In genomic region chr12:43836455-43836989, GRCh38 we compare ENCODE assay signal across 8 cellular contexts. TPM values are rescaled to one million over a fixed set of nuclear protein-coding genes. Genes with fewer than 3 reads are reported as not detected.
DNase-seq lines count a peak whose midpoint lies in the region; ATAC-seq, FAIRE-seq and TF ChIP-seq lines count a peak whose summit lies in the region.
"Had no signal": no experiment of that assay in that cellular context is flagged by ENCODE, and none has a peak within 500 bp of the region (broad histone marks: within the 10 kb centered on the region; RNA-seq: fewer than 3 reads in every experiment).

No MANE protein-coding gene starts in this region.

- TF ChIP-seq POLR2A in H54 (IDR thresholded peaks at IDR 0.05; ENCODE audit: low read depth, low read length): no peak
- TF ChIP-seq POLR2A in right lobe of liver (IDR thresholded peaks at IDR 0.05): no peak

- H3K27me3 ChIP-seq in right lobe of liver: no peaks in the 10 kb centered on the region
- H3K27me3 ChIP-seq in tibial artery: no peaks in the 10 kb centered on the region

- DNase-seq in H54 (ENCODE audit: insufficient read length, low spot score) (no peak), NCI-H526 (lab: John Stamatoyannopoulos, UW) (peak; percentile 47 to 59), cerebellum (ENCODE audit: low spot score) (peak; percentile 5), right lobe of liver (no peak), tibial artery (no peak), HuH-7.5 (ENCODE audit: low spot score) (no peak)

- ATAC-seq in right lobe of liver: peak; percentile 48 to 74 (median 54)

- peak; percentile 36 for FAIRE-seq in H54 (lab: Jason Lieb, UNC)
- FAIRE-seq: colon had no signal

- TF ChIP-seq CTCF in GM12875 (IDR thresholded peaks at IDR 0.05; ENCODE audit: borderline replicate concordance, insufficient read depth, low read depth, low read length): no peak
- no peak for TF ChIP-seq CTCF in right lobe of liver (IDR thresholded peaks at IDR 0.05)
- no peak for TF ChIP-seq CTCF in tibial artery (IDR thresholded peaks at IDR 0.05)

- H3K27ac ChIP-seq in right lobe of liver: peak overlapping the region; percentile 90 to 96 (median 92)
- peak overlapping the region; percentile 86 to 94 for H3K27ac ChIP-seq in tibial artery

- H3K9me3 ChIP-seq in right lobe of liver (no peaks in the 10 kb centered on the region), tibial artery (no peaks in the 10 kb centered on the region)

- H3K4me1 ChIP-seq in right lobe of liver: peaks cover 0 to 17% (median 1%) of the 10 kb centered on the region in 4 donors
- H3K4me1 ChIP-seq in tibial artery: peaks cover 0 to 23% (median 10%) of the 10 kb centered on the region in 4 donors

- H3K4me3 ChIP-seq in GM12875 (ENCODE audit: low read depth, low read length): peak overlapping the region; percentile 82
- peak overlapping the region; percentile 70 to 85 (median 76) for H3K4me3 ChIP-seq in right lobe of liver
- H3K4me3 ChIP-seq in tibial artery: peak overlapping the region; percentile 69 to 80

- 0% methylated on average over 10 of the region's 10 CpGs for WGBS in right lobe of liver (ENCODE audit: insufficient coverage, low coverage, low lambda C conversion rate, missing lambda C conversion rate)

- no peaks in the 10 kb centered on the region for H3K36me3 ChIP-seq in right lobe of liver
- H3K36me3 ChIP-seq in tibial artery: no peaks in the 10 kb centered on the region

- intact Hi-C loops in right lobe of liver (cut with DNase I): no loop called here
- intact Hi-C loops in tibial artery (cut with DNase I; ENCODE audit: low total_unique reads): no loop called here

RNA-seq across cellular contexts. Expression of gene TMEM117, which starts 0.6 kb away (rescaled TPM):
- 18.5 TPM for total RNA-seq in cerebellum
- 10 to 100 TPM in 1 of 6 experiments, 1 to 10 TPM in 5; 2.4 to 15.3 (median 3.1) TPM for total RNA-seq in right lobe of liver

RNA-seq across cellular contexts. Expression of gene TWF1, which starts 30.4 kb away (rescaled TPM):
- total RNA-seq in cerebellum (84.8 TPM), right lobe of liver (10 to 100 TPM; 28.6 to 52.9 (median 43.5) TPM)

Comparison
In these comparisons a context has a peak if more than half of its experiments do, and no peak if none do; other contexts are left out.
1. DNase-seq: peak in NCI-H526 (2 of 2) and cerebellum (single experiment); none in H54 (single experiment), right lobe of liver (0 of 3), tibial artery (0 of 2) and HuH-7.5 (single experiment).
2. Peak in every context shown above with its lines, with median percentiles within 50 percentile points of each other: H3K4me3 ChIP-seq.